Comparison of ENCODE assay signal across 22 cellular contexts in genomic region chr9:136710543-136710942, GRCh38. TPM values are rescaled to one million over a fixed set of nuclear protein-coding genes. Genes with fewer than 3 reads are reported as not detected.
"Had no signal": no experiment of that assay in that cellular context is flagged by ENCODE, and none has a peak within 500 bp of the region (broad histone marks: within the 10 kb centered on the region; RNA-seq: fewer than 3 reads in every experiment).

No MANE protein-coding gene starts in this region.

- H3K27ac Mint-ChIP-seq: memory B cell, T-cell had no signal

- H3K27ac ChIP-seq: colonic mucosa, esophagus squamous epithelium, spleen, stomach had no signal

- H3K36me3 Mint-ChIP-seq: memory B cell; naive thymus-derived CD8-positive, alpha-beta T cell; T-cell had no signal

- DNase-seq: activated CD4-positive, alpha-beta T cell treated with anti-CD3 and anti-CD28 coated beads for 1 hour; activated CD4-positive, alpha-beta T cell treated with anti-CD3 and anti-CD28 coated beads, Interleukin-2, amount 50 U/mL, for 4 hours; activated naive CD4-positive, alpha-beta T cell treated with Interleukin-2 at 50 U/mL for 16 hours; activated T-cell treated with anti-CD3 and anti-CD28 coated beads for 4 hours; caudate nucleus; colonic mucosa; esophagus squamous epithelium; hypothalamus; left ventricle myocardium superior; naive thymus-derived CD8-positive, alpha-beta T cell; spleen; stimulated activated CD4-positive, alpha-beta T cell treated with anti-CD3 and anti-CD28 coated beads, Interleukin-1b, Interleukin-23, amount 100 ng/mL, for 48 hours; stomach; T-cell; T1000 had no signal

- H3K9me3 Mint-ChIP-seq: memory B cell; naive thymus-derived CD8-positive, alpha-beta T cell; T-cell had no signal

RNA-seq across cellular contexts. Expression of gene LCN10, which starts 32.2 kb away (rescaled TPM):
- total RNA-seq: kidney epithelial cell, osteocyte, urinary bladder had no signal

RNA-seq across cellular contexts. Expression of gene LCN6, which starts 37.8 kb away (rescaled TPM):
- total RNA-seq: fibroblast of villous mesenchyme; kidney epithelial cell; naive thymus-derived CD8-positive, alpha-beta T cell; osteocyte; T-cell; urinary bladder had no signal

RNA-seq across cellular contexts. Expression of gene LCN8, which starts 47.5 kb away (rescaled TPM):
- total RNA-seq: colonic mucosa, esophagus squamous epithelium, fibroblast of villous mesenchyme, kidney epithelial cell, left ventricle myocardium superior, mucosa of gallbladder, osteocyte, sciatic nerve, stomach, urinary bladder had no signal
